22 cellular contexts compared by ENCODE assay signal in the genomic region with DNA sequence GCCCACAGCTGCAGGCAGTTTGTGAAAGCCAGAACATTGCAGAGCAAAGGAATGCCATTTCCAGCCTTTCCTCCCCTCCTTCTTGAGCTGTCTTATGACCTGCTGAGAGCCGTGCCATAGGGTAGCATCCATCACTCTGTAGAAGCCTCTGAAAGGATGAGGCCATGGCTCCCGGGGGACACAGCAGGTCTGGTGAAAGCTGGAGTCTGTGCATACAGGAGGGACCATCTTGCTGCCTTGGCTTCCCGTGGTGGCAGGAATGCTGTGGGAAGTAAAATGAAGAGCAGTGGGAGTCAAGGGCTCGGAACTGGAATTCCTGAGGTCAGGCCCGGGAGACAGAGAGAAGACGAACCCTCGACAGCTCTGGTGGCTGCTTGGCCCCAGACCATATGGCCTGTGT. TPM values are rescaled to one million over a fixed set of nuclear protein-coding genes. Genes with fewer than 3 reads are reported as not detected.
DNase-seq lines count a peak whose midpoint lies in the region; ATAC-seq and TF ChIP-seq lines count a peak whose summit lies in the region.
"Had no signal": no experiment of that assay in that cellular context is flagged by ENCODE, and none has a peak within 500 bp of the region (broad histone marks: within the 10 kb centered on the region; RNA-seq: fewer than 3 reads in every experiment).

No MANE protein-coding gene starts in this region.

- H3K14ac ChIP-seq in IMR-90 (replicated peaks; ENCODE audit: low read depth, low read length): no peak overlapping the region

- no peak overlapping the region for H3K4me3 ChIP-seq in A673 (ENCODE audit: low read depth, low read length, poor library complexity, severe bottlenecking)
- no peak overlapping the region for H3K4me3 ChIP-seq in IMR-90 (ENCODE audit: insufficient read depth, low read depth, low read length)
- no peak overlapping the region for H3K4me3 ChIP-seq in choroid plexus epithelial cell (ENCODE audit: low read depth, low read length)
- H3K4me3 ChIP-seq: upper lobe of right lung had no signal

- no peaks in the 10 kb centered on the region for H3K9me3 ChIP-seq in A673 (ENCODE audit: low read depth, low read length, poor library complexity, severe bottlenecking)
- H3K9me3 ChIP-seq in IMR-90 (ENCODE audit: control insufficient read depth, insufficient read depth, low read length): no peaks in the 10 kb centered on the region
- H3K9me3 ChIP-seq: upper lobe of right lung had no signal

- H3K4me3 Mint-ChIP-seq in osteocyte (ENCODE audit: unreplicated experiment): no peak overlapping the region
- H3K4me3 Mint-ChIP-seq in activated CD4-positive, alpha-beta T cell treated with anti-CD3 and anti-CD28 coated beads for 36 hours: no peak overlapping the region
- H3K4me3 Mint-ChIP-seq: CD8-positive, alpha-beta T cell; H9; naive thymus-derived CD4-positive, alpha-beta T cell; T-cell had no signal

- H3K9me3 Mint-ChIP-seq in osteocyte (ENCODE audit: unreplicated experiment): no peaks in the 10 kb centered on the region
- H3K9me3 Mint-ChIP-seq in activated CD4-positive, alpha-beta T cell treated with anti-CD3 and anti-CD28 coated beads for 36 hours (ENCODE audit: low read depth): no peaks in the 10 kb centered on the region
- H3K9me3 Mint-ChIP-seq: CD8-positive, alpha-beta T cell; H9; T-cell had no signal

- H3K23ac ChIP-seq in IMR-90 (ENCODE audit: low read depth, low read length): 0 out of 2 replicates have a peak overlapping the region, but pooled peaks have one; percentile 24

- H3K56ac ChIP-seq in IMR-90 (ENCODE audit: extremely low read depth, insufficient read depth, low read length): no peak overlapping the region

- dilution Hi-C loops in IMR-90 (cut with HindIII; ENCODE audit: low sequenced_read_pairs, unreplicated experiment): no loop called here

- H3K27me3 Mint-ChIP-seq in osteocyte (ENCODE audit: unreplicated experiment): peaks cover 16% of the 10 kb centered on the region
- H3K27me3 Mint-ChIP-seq in activated CD4-positive, alpha-beta T cell treated with anti-CD3 and anti-CD28 coated beads for 36 hours: peaks cover 2% of the 10 kb centered on the region

- no peak overlapping the region for H2BK5ac ChIP-seq in IMR-90 (ENCODE audit: low read depth, low read length, poor library complexity, severe bottlenecking)

- no peaks in the 10 kb centered on the region for H3K36me3 Mint-ChIP-seq in osteocyte (ENCODE audit: unreplicated experiment)
- no peaks in the 10 kb centered on the region for H3K36me3 Mint-ChIP-seq in activated CD4-positive, alpha-beta T cell treated with anti-CD3 and anti-CD28 coated beads for 36 hours (ENCODE audit: low read depth)
- H3K36me3 Mint-ChIP-seq: CD8-positive, alpha-beta T cell; naive thymus-derived CD4-positive, alpha-beta T cell; T-cell had no signal

- no peak overlapping the region for H4K5ac ChIP-seq in IMR-90 (ENCODE audit: low read depth, low read length)

- peaks cover 40% of the 10 kb centered on the region for H3K4me1 Mint-ChIP-seq in osteocyte (ENCODE audit: unreplicated experiment)
- no peaks in the 10 kb centered on the region for H3K4me1 Mint-ChIP-seq in activated CD4-positive, alpha-beta T cell treated with anti-CD3 and anti-CD28 coated beads for 36 hours

- no peak for TF ChIP-seq RAD21 in IMR-90 (IDR thresholded peaks at IDR 0.05; ENCODE audit: low read length)

- peak overlapping the region; percentile 44 for H3K27ac Mint-ChIP-seq in osteocyte (ENCODE audit: unreplicated experiment)
- no peak overlapping the region for H3K27ac Mint-ChIP-seq in activated CD4-positive, alpha-beta T cell treated with anti-CD3 and anti-CD28 coated beads for 36 hours
- H3K27ac Mint-ChIP-seq: CD8-positive, alpha-beta T cell; H9; naive thymus-derived CD4-positive, alpha-beta T cell; T-cell had no signal

- H3K36me3 ChIP-seq in A673 (ENCODE audit: insufficient read depth, low read length, poor library complexity, severe bottlenecking): no peaks in the 10 kb centered on the region
- no peaks in the 10 kb centered on the region for H3K36me3 ChIP-seq in IMR-90 (ENCODE audit: control insufficient read depth, insufficient read depth, low read length)
- H3K36me3 ChIP-seq: upper lobe of right lung had no signal

- 60% methylated on average over 1 of the region's 7 CpGs; no CpG with 5 or more reads in 1 of the 2 experiments for WGBS in IMR-90 (ENCODE audit: extremely low coverage in 2 of 2, insufficient read length in 1 of 2), 2 experiments

- H2BK120ac ChIP-seq in IMR-90 (ENCODE audit: low read depth, low read length): no peak overlapping the region

- H2BK20ac ChIP-seq in IMR-90 (ENCODE audit: low read depth, low read length): no peak overlapping the region

- DNase-seq in A673 (ENCODE audit: low spot score) (peak; percentile 67), IMR-90 (peak; percentile 22), choroid plexus epithelial cell (ENCODE audit: low read depth) (peak; percentile 48), osteocyte (ENCODE audit: extremely low spot score, unreplicated experiment) (no peak), NK-92 (lab: John Stamatoyannopoulos, UW; ENCODE audit: unreplicated experiment) (no peak), NCI-H1417 (lab: John Stamatoyannopoulos, UW) (no peak)
- DNase-seq in activated naive CD4-positive, alpha-beta T cell treated with anti-CD3 and anti-CD28 coated beads, Interleukin-2, amount 50 U/mL, for 16 hours: no peak
- DNase-seq in activated CD4-positive, alpha-beta T cell treated with anti-CD3 and anti-CD28 coated beads for 36 hours: no peak
- DNase-seq: activated CD4-positive, alpha-beta T cell treated with anti-CD3 and anti-CD28 coated beads, Interleukin-2, amount 50 U/mL, for 48 hours; activated naive CD4-positive, alpha-beta T cell; activated T-cell treated with anti-CD3 and anti-CD28 coated beads for 4 hours; CD8-positive, alpha-beta T cell; DND-41; glutamatergic neuron; H9; naive thymus-derived CD4-positive, alpha-beta T cell; NCI-H187; NCI-H446 treated with DMSO at 0.1 percent for 48 hours; stimulated activated naive CD4-positive, alpha-beta T cell; T-cell; upper lobe of right lung had no signal

- peaks cover 12% of the 10 kb centered on the region for H3K9me1 ChIP-seq in IMR-90 (ENCODE audit: insufficient read depth, low read length)

- no peak overlapping the region for H4K91ac ChIP-seq in IMR-90 (ENCODE audit: insufficient read depth, low read depth, low read length)

- no TSS peak for BruUV-seq in A673 (replicated peaks; lab: Mats Ljungman, UMichigan)
- no TSS peak for BruUV-seq in IMR-90 (replicated peaks; lab: Mats Ljungman, UMichigan)

- no peak overlapping the region for H4K8ac ChIP-seq in IMR-90 (ENCODE audit: low read depth in 2 of 2, low read length in 2 of 2)

- H3K27ac ChIP-seq in A673 (ENCODE audit: low read depth, low read length, poor library complexity, severe bottlenecking): no peak overlapping the region
- H3K27ac ChIP-seq in IMR-90 (ENCODE audit: insufficient read depth, low read length): no peak overlapping the region
- H3K27ac ChIP-seq: HL-60, upper lobe of right lung had no signal

- intact Hi-C loops in A673 (cut with micrococcal nuclease; ENCODE audit: unreplicated experiment): no loop called here
- intact Hi-C loops in IMR-90 (cut with micrococcal nuclease): no loop called here
- intact Hi-C loops in activated CD4-positive, alpha-beta T cell treated with anti-CD3 and anti-CD28 coated beads for 36 hours (cut with DNase I, micrococcal nuclease): no loop called here

- POLR2A ChIA-PET in A673 (lab: Charles Lee; ENCODE audit: low non-redundant PET) (no interaction called here), IMR-90 (lab: Charles Lee; ENCODE audit: unreplicated experiment) (no interaction called here)
- POLR2A ChIA-PET in activated CD4-positive, alpha-beta T cell treated with anti-CD3 and anti-CD28 coated beads for 36 hours (lab: Charles Lee): no interaction called here

- TF ChIP-seq CTCF in A673 (conservative IDR thresholded peaks at IDR 0.05; ENCODE audit: low read depth, low read length) (no peak), IMR-90 (conservative IDR thresholded peaks at IDR 0.05; ENCODE audit: low read depth, low read length) (no peak), choroid plexus epithelial cell (conservative IDR thresholded peaks at IDR 0.05; ENCODE audit: low read depth, low read length) (no peak), osteocyte (IDR thresholded peaks at IDR 0.05) (no peak)

- CTCF ChIA-PET in A673 (lab: Charles Lee) (no interaction called here), IMR-90 (lab: Yijun Ruan, JAX) (no interaction called here)
- CTCF ChIA-PET in activated CD4-positive, alpha-beta T cell treated with anti-CD3 and anti-CD28 coated beads for 36 hours (lab: Charles Lee): interaction anchor here (0.7 kb wide), 1 partner anchor 40 kb away, joined by 3 read pairs; no protein-coding TSS in a partner anchor

- H3K27me3 ChIP-seq in A673 (replicated peaks; ENCODE audit: insufficient read depth, low read depth, low read length, poor library complexity): no peaks in the 10 kb centered on the region
- no peaks in the 10 kb centered on the region for H3K27me3 ChIP-seq in IMR-90 (ENCODE audit: control insufficient read depth, insufficient read depth, low read length)
- H3K27me3 ChIP-seq: upper lobe of right lung had no signal

- no peak overlapping the region for H2AK9ac ChIP-seq in IMR-90 (replicated peaks; ENCODE audit: low read depth, low read length, poor library complexity)

- H3K4me1 ChIP-seq in A673 (ENCODE audit: insufficient read depth, low read length, poor library complexity, severe bottlenecking): peaks cover 27% of the 10 kb centered on the region
- peaks cover 18% of the 10 kb centered on the region for H3K4me1 ChIP-seq in IMR-90 (ENCODE audit: control insufficient read depth, insufficient read depth, low read length)
- H3K4me1 ChIP-seq: upper lobe of right lung had no signal

- in situ Hi-C loops in IMR-90 (cut with MboI; ENCODE audit: low sequenced_read_pairs): no loop called here

- ATAC-seq in IMR-90 (ENCODE audit: low read depth): peak; percentile 46; the same call in 1 of the 2 replicates
- no peak for ATAC-seq in activated CD4-positive, alpha-beta T cell treated with anti-CD3 and anti-CD28 coated beads for 36 hours
- ATAC-seq: CD8-positive, alpha-beta T cell; naive thymus-derived CD4-positive, alpha-beta T cell; T-cell; upper lobe of right lung had no signal

- H3K9ac ChIP-seq in IMR-90 (ENCODE audit: low read depth, low read length): no peak overlapping the region

- H2AK5ac ChIP-seq in IMR-90 (ENCODE audit: low read depth, low read length): no peak overlapping the region

- no peaks in the 10 kb centered on the region for H3K79me1 ChIP-seq in IMR-90 (ENCODE audit: low read depth in 1 of 2, low read length in 2 of 2)

- no peak overlapping the region for H2AFZ ChIP-seq in IMR-90 (replicated peaks; ENCODE audit: low read length, poor library complexity)

- H4K20me1 ChIP-seq in IMR-90 (ENCODE audit: insufficient read depth, low read length): no peaks in the 10 kb centered on the region

- no peak overlapping the region for H3K18ac ChIP-seq in IMR-90 (ENCODE audit: low read depth, low read length)

- no peak overlapping the region for H2BK15ac ChIP-seq in IMR-90 (ENCODE audit: low read depth, low read length)

- no peak for TF ChIP-seq POLR2A in IMR-90 (IDR thresholded peaks at IDR 0.05; ENCODE audit: low read depth, low read length)

- no peak overlapping the region for H3K4ac ChIP-seq in IMR-90 (ENCODE audit: low read depth, low read length)

- H3K4me2 ChIP-seq in IMR-90 (ENCODE audit: low read depth, low read length): no peak overlapping the region

RNA-seq across cellular contexts. Expression of gene ANO1, which starts 30.9 kb away (rescaled TPM):
- total RNA-seq in A673 (2021) (0.59 and 0.90 TPM in 2 replicates), IMR-90 (2012; rRNA removed) (4.1 and 4.4 TPM in 2 replicates), osteocyte (not detected in 2 replicates)
- polyA plus RNA-seq in IMR-90 (2012; rRNA removed): 8.0 and 10.7 TPM in 2 replicates
- 3.8 and 9.8 TPM in 2 replicates for polyA plus RNA-seq in IMR-90 (2012; cell fraction: cytosol; rRNA removed)
- polyA plus RNA-seq in IMR-90 (2012; cell fraction: nucleus; rRNA removed; ENCODE audit: low replicate concordance): 20.0 and 34.3 TPM in 2 replicates
- not detected for total RNA-seq in activated CD4-positive, alpha-beta T cell treated with anti-CD3 and anti-CD28 coated beads for 36 hours
- total RNA-seq: CD8-positive, alpha-beta T cell; naive thymus-derived CD4-positive, alpha-beta T cell had no signal
- polyA plus RNA-seq: naive thymus-derived CD4-positive, alpha-beta T cell had no signal

Comparison
In these comparisons a context has a peak if more than half of its experiments do, and no peak if none do; other contexts are left out.
1. DNase-seq: peak in A673 (single experiment), IMR-90 (single experiment) and choroid plexus epithelial cell (single experiment); none in osteocyte (single experiment), activated naive CD4-positive, alpha-beta T cell treated with anti-CD3 and anti-CD28 coated beads, Interleukin-2, amount 50 U/mL, for 16 hours (single experiment), NK-92 (single experiment), activated CD4-positive, alpha-beta T cell treated with anti-CD3 and anti-CD28 coated beads for 36 hours (single experiment) and NCI-H1417 (0 of 3).